ENCODE assay signal across 1 cellular context in genomic region chr3:155605571-155605970, GRCh38.
TF ChIP-seq lines count a peak whose summit lies in the region.

No MANE protein-coding gene starts in this region.

TF ChIP-seq in HepG2, 621 proteins besides CTCF, POLR2A, EP300 and RAD21 (continued from another document and continues in another):
- TF ChIP-seq ZNF609 (CRISPR knock-in tag; IDR thresholded peaks at IDR 0.05; ENCODE audit: borderline replicate concordance) = peak; percentile 79; the same call in 1 of the 2 replicates
- TF ChIP-seq PAF1 (CRISPR knock-in tag; IDR thresholded peaks at IDR 0.05) = no peak
- TF ChIP-seq ZNF142 (CRISPR knock-in tag; IDR thresholded peaks at IDR 0.05) = 0 out of 2 replicates have a peak, but pooled peaks have one; percentile 51
- TF ChIP-seq PHF5A (CRISPR knock-in tag; IDR thresholded peaks at IDR 0.05; ENCODE audit: low read depth, unreplicated experiment) = peak; percentile 58
- no peak for TF ChIP-seq ZNF547 (CRISPR knock-in tag; IDR thresholded peaks at IDR 0.05)
- no peak for TF ChIP-seq ZNF883 (CRISPR knock-in tag; IDR thresholded peaks at IDR 0.05; ENCODE audit: not compliant biosample characterization)
- TF ChIP-seq PRDM4 (CRISPR knock-in tag; IDR thresholded peaks at IDR 0.05; ENCODE audit: borderline replicate concordance) = no peak
- TF ChIP-seq PBX3 (CRISPR knock-in tag; IDR thresholded peaks at IDR 0.05; ENCODE audit: borderline replicate concordance) = no peak
- no peak for TF ChIP-seq ZNF597 (CRISPR knock-in tag; IDR thresholded peaks at IDR 0.05)
- TF ChIP-seq KLF13 (CRISPR knock-in tag; IDR thresholded peaks at IDR 0.05) = no peak
- no peak for TF ChIP-seq PCBP2 (optimal IDR thresholded peaks at IDR 0.05; ENCODE audit: low read depth, low read length, poor library complexity, severe bottlenecking)
- TF ChIP-seq HHEX (CRISPR knock-in tag; IDR thresholded peaks at IDR 0.05) = no peak
- no peak for TF ChIP-seq ZNF235 (CRISPR knock-in tag; IDR thresholded peaks at IDR 0.05; ENCODE audit: borderline replicate concordance)
- no peak for TF ChIP-seq ZBTB20 (CRISPR knock-in tag; IDR thresholded peaks at IDR 0.05; ENCODE audit: borderline replicate concordance, low read depth)
- TF ChIP-seq, protein P1, sequence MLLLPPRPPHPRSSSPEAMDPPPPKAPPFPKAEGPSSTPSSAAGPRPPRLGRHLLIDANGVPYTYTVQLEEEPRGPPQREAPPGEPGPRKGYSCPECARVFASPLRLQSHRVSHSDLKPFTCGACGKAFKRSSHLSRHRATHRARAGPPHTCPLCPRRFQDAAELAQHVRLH (CRISPR knock-in tag; IDR thresholded peaks at IDR 0.05; ENCODE audit: borderline replicate concordance, low read depth) = no peak; the same call in 1 of the 2 replicates
- TF ChIP-seq, protein P2, sequence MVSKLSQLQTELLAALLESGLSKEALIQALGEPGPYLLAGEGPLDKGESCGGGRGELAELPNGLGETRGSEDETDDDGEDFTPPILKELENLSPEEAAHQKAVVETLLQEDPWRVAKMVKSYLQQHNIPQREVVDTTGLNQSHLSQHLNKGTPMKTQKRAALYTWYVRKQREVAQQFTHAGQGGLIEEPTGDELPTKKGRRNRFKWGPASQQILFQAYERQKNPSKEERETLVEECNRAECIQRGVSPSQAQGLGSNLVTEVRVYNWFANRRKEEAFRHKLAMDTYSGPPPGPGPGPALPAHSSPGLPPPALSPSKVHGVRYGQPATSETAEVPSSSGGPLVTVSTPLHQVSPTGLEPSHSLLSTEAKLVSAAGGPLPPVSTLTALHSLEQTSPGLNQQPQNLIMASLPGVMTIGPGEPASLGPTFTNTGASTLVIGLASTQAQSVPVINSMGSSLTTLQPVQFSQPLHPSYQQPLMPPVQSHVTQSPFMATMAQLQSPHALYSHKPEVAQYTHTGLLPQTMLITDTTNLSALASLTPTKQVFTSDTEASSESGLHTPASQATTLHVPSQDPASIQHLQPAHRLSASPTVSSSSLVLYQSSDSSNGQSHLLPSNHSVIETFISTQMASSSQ (IDR thresholded peaks at IDR 0.05; ENCODE audit: low read depth) = no peak
- TF ChIP-seq, protein P2 (CRISPR knock-in tag; IDR thresholded peaks at IDR 0.05; ENCODE audit: borderline replicate concordance) = peak; percentile 38; the same call in 1 of the 2 replicates
- peak; percentile 87 for TF ChIP-seq ZBTB10 (CRISPR knock-in tag; IDR thresholded peaks at IDR 0.05; ENCODE audit: borderline replicate concordance)
- TF ChIP-seq EZH2 (conservative IDR thresholded peaks at IDR 0.05; ENCODE audit: low read depth, low read length) = no peak
- peak; percentile 99 for TF ChIP-seq ZNF710 (CRISPR knock-in tag; IDR thresholded peaks at IDR 0.05; ENCODE audit: borderline replicate concordance)
- TF ChIP-seq HDAC1 (CRISPR knock-in tag; IDR thresholded peaks at IDR 0.05) = peak; percentile 74
- TF ChIP-seq CBFB (CRISPR knock-in tag; IDR thresholded peaks at IDR 0.05) = no peak
- TF ChIP-seq SKI (IDR thresholded peaks at IDR 0.05; ENCODE audit: partially characterized antibody) = no peak
- no peak for TF ChIP-seq ZNF558 (CRISPR knock-in tag; IDR thresholded peaks at IDR 0.05; ENCODE audit: borderline replicate concordance)
- no peak for TF ChIP-seq ZNF20 (CRISPR knock-in tag; IDR thresholded peaks at IDR 0.05)
